Comparison of ENCODE assay signal across 15 cellular contexts in the genomic region with DNA sequence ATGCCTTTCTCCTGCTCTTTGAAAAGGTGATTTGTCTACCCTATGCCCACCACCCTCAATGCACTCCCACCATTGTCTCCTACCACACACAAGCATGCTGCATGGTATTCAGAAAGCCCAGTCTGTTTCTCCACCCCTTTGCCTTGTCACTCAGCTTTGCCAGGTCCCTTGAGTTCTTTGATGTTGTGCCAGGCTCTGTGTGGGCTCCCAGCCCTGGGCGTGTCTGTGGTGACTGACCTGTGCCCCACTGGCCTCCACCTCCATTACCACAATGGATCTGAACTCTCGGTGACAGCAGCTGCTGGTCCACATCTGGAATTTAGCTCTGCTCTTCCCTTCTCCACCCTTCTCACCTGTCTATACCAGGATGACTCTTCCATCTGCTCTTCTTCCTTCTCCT. TPM values are rescaled to one million over a fixed set of nuclear protein-coding genes. Genes with fewer than 3 reads are reported as not detected.
DNase-seq lines count a peak whose midpoint lies in the region; ATAC-seq and TF ChIP-seq lines count a peak whose summit lies in the region.
"Had no signal": no experiment of that assay in that cellular context is flagged by ENCODE, and none has a peak within 500 bp of the region (broad histone marks: within the 10 kb centered on the region; RNA-seq: fewer than 3 reads in every experiment).

No MANE protein-coding gene starts in this region.

- intact Hi-C loops in activated T-helper 2 cell treated with anti-CD3 and anti-CD28 coated beads, Interferon-gamma antibody, Interleukin-2, Interleukin-4, amounts not matched to agents 10 μg/mL and 5 μg/mL and 100 μg/mL, durations not matched to agents 14 hours and 24 hours and 36 hours (cut with micrococcal nuclease): no loop called here
- intact Hi-C loops in left colon (cut with DNase I, micrococcal nuclease) (no loop called here), upper lobe of right lung (cut with DNase I) (no loop called here)

- peak overlapping the region; percentile 56 for H3K27ac Mint-ChIP-seq in activated T-cell treated with anti-CD3 and anti-CD28 coated beads, Interleukin-2, amount 50 U/mL, for 72 hours
- peak overlapping the region; percentile 9 for H3K27ac Mint-ChIP-seq in activated T-helper 2 cell treated with anti-CD3 and anti-CD28 coated beads, Interferon-gamma antibody, Interleukin-2, Interleukin-4, amounts not matched to agents 10 μg/mL and 5 μg/mL and 100 μg/mL, durations not matched to agents 14 hours and 24 hours and 36 hours

- DNase-seq in activated T-cell treated with anti-CD3 and anti-CD28 coated beads, Interleukin-2, amount 50 U/mL, for 72 hours: no peak
- DNase-seq in activated T-cell treated with anti-CD3 and anti-CD28 coated beads for 4 hours (no peak), left colon (peak; percentile 63 to 65), upper lobe of right lung (peak; percentile 68), mesenteric fat pad (ENCODE audit: low spot score) (no peak)
- DNase-seq in activated T-helper 2 cell treated with anti-CD3 and anti-CD28 coated beads, Interferon-gamma antibody, Interleukin-2, Interleukin-4, amounts not matched to agents 10 μg/mL and 5 μg/mL and 100 μg/mL, durations not matched to agents 14 hours and 24 hours and 36 hours (ENCODE audit: low spot score): no peak
- DNase-seq: activated gamma-delta T cell; central memory CD4-positive, alpha-beta T cell; DMS79; NCI-H1436 treated with DMSO at 0.1 percent for 48 hours; NCI-H774; SK-N-SH; stimulated activated CD4-positive, alpha-beta T cell treated with anti-CD3 and anti-CD28 coated beads, Interleukin-12 subunit alpha, Interleukin-12 subunit beta, amount 100 ng/mL, for 4 hours had no signal

- H3K36me3 ChIP-seq in upper lobe of right lung: no peaks in the 10 kb centered on the region

- peaks cover 53% of the 10 kb centered on the region for H3K4me1 Mint-ChIP-seq in activated T-cell treated with anti-CD3 and anti-CD28 coated beads, Interleukin-2, amount 50 U/mL, for 72 hours (ENCODE audit: low read depth)
- peaks cover 50% of the 10 kb centered on the region for H3K4me1 Mint-ChIP-seq in activated T-helper 2 cell treated with anti-CD3 and anti-CD28 coated beads, Interferon-gamma antibody, Interleukin-2, Interleukin-4, amounts not matched to agents 10 μg/mL and 5 μg/mL and 100 μg/mL, durations not matched to agents 14 hours and 24 hours and 36 hours (ENCODE audit: low read depth)

- no peak for ATAC-seq in activated T-cell treated with anti-CD3 and anti-CD28 coated beads, Interleukin-2, amount 50 U/mL, for 72 hours (replicated peaks in 1 of 2)
- ATAC-seq in left colon: peak; percentile 96
- ATAC-seq in upper lobe of right lung: peak; percentile 75
- ATAC-seq in HG02798 (IDR thresholded peaks at IDR 0.05; ENCODE audit: poor library complexity, unreplicated experiment): no peak
- no peak for ATAC-seq in GM21515 (IDR thresholded peaks at IDR 0.05; ENCODE audit: unreplicated experiment)

- no peaks in the 10 kb centered on the region for H3K27me3 ChIP-seq in upper lobe of right lung

- H3K9me3 ChIP-seq in upper lobe of right lung: no peaks in the 10 kb centered on the region
- H3K9me3 ChIP-seq: SK-N-SH had no signal

- H3K4me3 ChIP-seq in upper lobe of right lung: no peak overlapping the region

- no peaks in the 10 kb centered on the region for H3K9me3 Mint-ChIP-seq in activated T-cell treated with anti-CD3 and anti-CD28 coated beads, Interleukin-2, amount 50 U/mL, for 72 hours
- H3K9me3 Mint-ChIP-seq in activated T-helper 2 cell treated with anti-CD3 and anti-CD28 coated beads, Interferon-gamma antibody, Interleukin-2, Interleukin-4, amounts not matched to agents 10 μg/mL and 5 μg/mL and 100 μg/mL, durations not matched to agents 14 hours and 24 hours and 36 hours: no peaks in the 10 kb centered on the region

- H3K36me3 Mint-ChIP-seq in activated T-cell treated with anti-CD3 and anti-CD28 coated beads, Interleukin-2, amount 50 U/mL, for 72 hours (ENCODE audit: insufficient read depth in 2 of 2): no peaks in the 10 kb centered on the region
- peaks cover 22% of the 10 kb centered on the region for H3K36me3 Mint-ChIP-seq in activated T-helper 2 cell treated with anti-CD3 and anti-CD28 coated beads, Interferon-gamma antibody, Interleukin-2, Interleukin-4, amounts not matched to agents 10 μg/mL and 5 μg/mL and 100 μg/mL, durations not matched to agents 14 hours and 24 hours and 36 hours (ENCODE audit: low read depth)

- peaks cover 39% of the 10 kb centered on the region for H3K4me1 ChIP-seq in upper lobe of right lung

- H3K27ac ChIP-seq in upper lobe of right lung: no peak overlapping the region

- TF ChIP-seq CTCF in upper lobe of right lung (IDR thresholded peaks at IDR 0.05): no peak

- no peaks in the 10 kb centered on the region for H3K27me3 Mint-ChIP-seq in activated T-cell treated with anti-CD3 and anti-CD28 coated beads, Interleukin-2, amount 50 U/mL, for 72 hours (ENCODE audit: low read depth)
- no peaks in the 10 kb centered on the region for H3K27me3 Mint-ChIP-seq in activated T-helper 2 cell treated with anti-CD3 and anti-CD28 coated beads, Interferon-gamma antibody, Interleukin-2, Interleukin-4, amounts not matched to agents 10 μg/mL and 5 μg/mL and 100 μg/mL, durations not matched to agents 14 hours and 24 hours and 36 hours (ENCODE audit: low read depth)

- H3K4me3 Mint-ChIP-seq in activated T-cell treated with anti-CD3 and anti-CD28 coated beads, Interleukin-2, amount 50 U/mL, for 72 hours: no peak overlapping the region
- no peak overlapping the region for H3K4me3 Mint-ChIP-seq in activated T-helper 2 cell treated with anti-CD3 and anti-CD28 coated beads, Interferon-gamma antibody, Interleukin-2, Interleukin-4, amounts not matched to agents 10 μg/mL and 5 μg/mL and 100 μg/mL, durations not matched to agents 14 hours and 24 hours and 36 hours (ENCODE audit: low read depth)

RNA-seq across cellular contexts. Expression of gene ATP2B4, which starts 34.9 kb away (rescaled TPM):
- total RNA-seq in activated T-cell treated with anti-CD3 and anti-CD28 coated beads, Interleukin-2, amount 50 U/mL, for 72 hours: 10 to 100 TPM; 34.1 to 65.5 TPM
- total RNA-seq in activated T-helper 2 cell treated with anti-CD3 and anti-CD28 coated beads, Interferon-gamma antibody, Interleukin-2, Interleukin-4, amounts not matched to agents 10 μg/mL and 5 μg/mL and 100 μg/mL, durations not matched to agents 14 hours and 24 hours and 36 hours: 50.3 and 50.8 TPM in 2 replicates
- 10 to 100 TPM; 17.4 to 55.8 TPM for total RNA-seq in left colon
- total RNA-seq in upper lobe of right lung: 93.8 TPM
- total RNA-seq in mesenteric fat pad: 122 TPM

Comparison
In these comparisons a context has a peak if more than half of its experiments do, and no peak if none do; other contexts are left out.
1. ATAC-seq: peak in left colon (single experiment) and upper lobe of right lung (single experiment); none in activated T-cell treated with anti-CD3 and anti-CD28 coated beads, Interleukin-2, amount 50 U/mL, for 72 hours (0 of 2), HG02798 (single experiment) and GM21515 (single experiment).
2. DNase-seq: peak in left colon (2 of 2) and upper lobe of right lung (single experiment); none in activated T-cell treated with anti-CD3 and anti-CD28 coated beads, Interleukin-2, amount 50 U/mL, for 72 hours (0 of 2), activated T-cell treated with anti-CD3 and anti-CD28 coated beads for 4 hours (single experiment), activated T-helper 2 cell treated with anti-CD3 and anti-CD28 coated beads, Interferon-gamma antibody, Interleukin-2, Interleukin-4, amounts not matched to agents 10 μg/mL and 5 μg/mL and 100 μg/mL, durations not matched to agents 14 hours and 24 hours and 36 hours (single experiment) and mesenteric fat pad (single experiment).